10 cellular contexts compared by ENCODE assay signal in the genomic region with DNA sequence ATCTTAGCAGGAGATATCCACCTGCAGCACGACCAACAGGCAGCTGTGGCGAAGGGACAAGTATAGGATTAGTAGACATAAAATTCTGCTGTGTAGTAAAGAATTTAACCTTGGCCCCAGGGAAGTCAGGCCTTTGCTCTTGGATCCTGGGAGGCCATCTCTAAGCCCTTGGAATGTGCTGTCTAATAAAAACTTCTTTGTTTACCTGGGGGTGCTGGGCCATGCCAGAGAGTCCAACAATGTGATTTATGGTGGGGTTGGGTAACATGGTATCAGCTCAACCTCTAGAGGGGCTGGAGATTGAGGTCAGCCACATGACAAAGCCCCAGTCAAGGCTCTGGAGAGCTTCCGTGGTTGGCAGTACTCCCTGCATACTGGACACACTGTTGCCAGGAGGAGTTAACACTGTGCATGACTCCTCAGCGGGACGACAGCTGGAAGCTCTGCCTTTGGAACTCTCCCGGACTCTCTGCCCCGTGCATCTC. TPM values are rescaled to one million over a fixed set of nuclear protein-coding genes. Genes with fewer than 3 reads are reported as not detected.
A peak's percentile ranks its signal among the peaks of the same experiment; 100 is the strongest.
DNase-seq lines count a peak whose midpoint lies in the region; ATAC-seq lines count a peak whose summit lies in the region.
"Had no signal": no experiment of that assay in that cellular context is flagged by ENCODE, and none has a peak within 500 bp of the region (broad histone marks: within the 10 kb centered on the region; RNA-seq: fewer than 3 reads in every experiment).

No MANE protein-coding gene starts in this region.

- no peak overlapping the region for H3K4me3 ChIP-seq in skeletal muscle satellite cell (ENCODE audit: low read length)

- peaks cover 14% of the 10 kb centered on the region for H3K4me1 ChIP-seq in skeletal muscle satellite cell (ENCODE audit: control insufficient read depth, insufficient read depth, low read length)

- DNase-seq in GM04504 (ENCODE audit: low read depth) (peak; percentile 46), astrocyte of the hippocampus (ENCODE audit: low read depth, low spot score) (peak; percentile 48), kidney tubule cell (ENCODE audit: low spot score) (peak; percentile 60)
- DNase-seq: mammary epithelial cell, NCI-H1105 treated with DMSO at 0.1 percent for 48 hours had no signal

- peak overlapping the region; percentile 24 for H3K4me2 ChIP-seq in skeletal muscle satellite cell (ENCODE audit: low read length)

- H3K9me3 ChIP-seq in skeletal muscle satellite cell (replicated peaks; ENCODE audit: low read length), result no peaks in the 10 kb centered on the region

- no peaks in the 10 kb centered on the region for H3K27me3 ChIP-seq in skeletal muscle satellite cell (ENCODE audit: control insufficient read depth, insufficient read depth, low read length)

- ATAC-seq in GM21717 (IDR thresholded peaks at IDR 0.05; ENCODE audit: unreplicated experiment), result no peak
- ATAC-seq in HG02970 (IDR thresholded peaks at IDR 0.05; ENCODE audit: low FRiP score, unreplicated experiment), result no peak
- ATAC-seq in GM19397 (IDR thresholded peaks at IDR 0.05; ENCODE audit: unreplicated experiment), result no peak
- ATAC-seq in GM21447 (IDR thresholded peaks at IDR 0.05; ENCODE audit: unreplicated experiment), result no peak

- peaks cover 74% of the 10 kb centered on the region for H3K36me3 ChIP-seq in skeletal muscle satellite cell (ENCODE audit: insufficient read depth, low read length)

- no peak overlapping the region for H3K9ac ChIP-seq in skeletal muscle satellite cell (ENCODE audit: low read depth, low read length)

RNA-seq across cellular contexts. Expression of gene HEG1, which starts 52.4 kb away (rescaled TPM):
- 12.4 and 21.6 TPM in 2 replicates for total RNA-seq in skeletal muscle satellite cell (2012; rRNA removed)
